1 cellular context compared by ENCODE assay signal in the genomic region with DNA sequence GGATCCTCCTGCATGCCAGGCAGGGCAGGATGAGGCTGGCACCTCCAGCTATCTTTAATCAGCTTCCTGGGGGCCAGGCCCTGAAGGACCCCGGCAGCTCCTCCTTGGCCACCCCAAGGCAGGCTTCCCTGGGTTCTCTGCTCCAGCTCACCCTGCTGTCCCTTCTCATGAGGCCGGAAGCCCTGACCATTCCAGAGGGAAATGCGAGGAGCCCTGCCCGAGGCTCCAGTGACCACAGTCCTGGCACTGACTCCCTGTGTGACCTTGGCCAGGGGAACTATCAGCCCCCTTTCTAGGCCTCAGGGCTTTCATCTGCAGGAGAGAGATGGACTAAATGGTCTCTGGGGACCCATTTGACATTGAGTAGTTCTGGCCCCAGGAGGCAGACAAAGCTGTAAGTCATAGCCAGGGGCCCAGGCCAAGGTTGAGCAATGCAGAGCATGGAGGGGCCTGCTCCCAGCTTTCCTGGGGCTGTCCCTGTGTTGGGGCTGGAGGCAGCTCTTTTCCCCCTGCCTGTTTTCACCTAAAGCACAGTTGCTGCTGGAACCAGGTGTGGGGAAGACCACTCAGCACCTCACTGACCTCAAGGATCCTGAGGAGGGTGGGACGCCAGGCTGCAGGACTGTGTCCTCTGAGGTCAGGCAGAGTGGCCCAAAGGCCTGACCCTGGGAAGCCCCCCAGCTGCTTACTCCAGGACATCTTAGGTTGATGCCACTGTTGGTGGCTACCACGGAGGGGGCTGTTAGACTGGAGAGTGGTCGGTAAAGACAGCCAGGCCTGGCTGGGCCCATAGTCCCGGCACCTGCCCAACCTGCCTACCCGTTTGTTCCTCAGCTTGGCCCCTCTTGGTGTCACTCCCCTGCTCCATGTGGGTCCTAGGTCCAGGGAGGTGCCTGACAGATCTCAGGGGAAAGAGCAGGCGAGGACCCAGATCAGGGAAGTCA.
TF ChIP-seq lines count a peak whose summit lies in the region.

No MANE protein-coding gene starts in this region.

TF ChIP-seq in HepG2, 621 proteins besides CTCF, POLR2A, EP300 and RAD21 (continued from another document and continues in another):
- TF ChIP-seq, protein P1, sequence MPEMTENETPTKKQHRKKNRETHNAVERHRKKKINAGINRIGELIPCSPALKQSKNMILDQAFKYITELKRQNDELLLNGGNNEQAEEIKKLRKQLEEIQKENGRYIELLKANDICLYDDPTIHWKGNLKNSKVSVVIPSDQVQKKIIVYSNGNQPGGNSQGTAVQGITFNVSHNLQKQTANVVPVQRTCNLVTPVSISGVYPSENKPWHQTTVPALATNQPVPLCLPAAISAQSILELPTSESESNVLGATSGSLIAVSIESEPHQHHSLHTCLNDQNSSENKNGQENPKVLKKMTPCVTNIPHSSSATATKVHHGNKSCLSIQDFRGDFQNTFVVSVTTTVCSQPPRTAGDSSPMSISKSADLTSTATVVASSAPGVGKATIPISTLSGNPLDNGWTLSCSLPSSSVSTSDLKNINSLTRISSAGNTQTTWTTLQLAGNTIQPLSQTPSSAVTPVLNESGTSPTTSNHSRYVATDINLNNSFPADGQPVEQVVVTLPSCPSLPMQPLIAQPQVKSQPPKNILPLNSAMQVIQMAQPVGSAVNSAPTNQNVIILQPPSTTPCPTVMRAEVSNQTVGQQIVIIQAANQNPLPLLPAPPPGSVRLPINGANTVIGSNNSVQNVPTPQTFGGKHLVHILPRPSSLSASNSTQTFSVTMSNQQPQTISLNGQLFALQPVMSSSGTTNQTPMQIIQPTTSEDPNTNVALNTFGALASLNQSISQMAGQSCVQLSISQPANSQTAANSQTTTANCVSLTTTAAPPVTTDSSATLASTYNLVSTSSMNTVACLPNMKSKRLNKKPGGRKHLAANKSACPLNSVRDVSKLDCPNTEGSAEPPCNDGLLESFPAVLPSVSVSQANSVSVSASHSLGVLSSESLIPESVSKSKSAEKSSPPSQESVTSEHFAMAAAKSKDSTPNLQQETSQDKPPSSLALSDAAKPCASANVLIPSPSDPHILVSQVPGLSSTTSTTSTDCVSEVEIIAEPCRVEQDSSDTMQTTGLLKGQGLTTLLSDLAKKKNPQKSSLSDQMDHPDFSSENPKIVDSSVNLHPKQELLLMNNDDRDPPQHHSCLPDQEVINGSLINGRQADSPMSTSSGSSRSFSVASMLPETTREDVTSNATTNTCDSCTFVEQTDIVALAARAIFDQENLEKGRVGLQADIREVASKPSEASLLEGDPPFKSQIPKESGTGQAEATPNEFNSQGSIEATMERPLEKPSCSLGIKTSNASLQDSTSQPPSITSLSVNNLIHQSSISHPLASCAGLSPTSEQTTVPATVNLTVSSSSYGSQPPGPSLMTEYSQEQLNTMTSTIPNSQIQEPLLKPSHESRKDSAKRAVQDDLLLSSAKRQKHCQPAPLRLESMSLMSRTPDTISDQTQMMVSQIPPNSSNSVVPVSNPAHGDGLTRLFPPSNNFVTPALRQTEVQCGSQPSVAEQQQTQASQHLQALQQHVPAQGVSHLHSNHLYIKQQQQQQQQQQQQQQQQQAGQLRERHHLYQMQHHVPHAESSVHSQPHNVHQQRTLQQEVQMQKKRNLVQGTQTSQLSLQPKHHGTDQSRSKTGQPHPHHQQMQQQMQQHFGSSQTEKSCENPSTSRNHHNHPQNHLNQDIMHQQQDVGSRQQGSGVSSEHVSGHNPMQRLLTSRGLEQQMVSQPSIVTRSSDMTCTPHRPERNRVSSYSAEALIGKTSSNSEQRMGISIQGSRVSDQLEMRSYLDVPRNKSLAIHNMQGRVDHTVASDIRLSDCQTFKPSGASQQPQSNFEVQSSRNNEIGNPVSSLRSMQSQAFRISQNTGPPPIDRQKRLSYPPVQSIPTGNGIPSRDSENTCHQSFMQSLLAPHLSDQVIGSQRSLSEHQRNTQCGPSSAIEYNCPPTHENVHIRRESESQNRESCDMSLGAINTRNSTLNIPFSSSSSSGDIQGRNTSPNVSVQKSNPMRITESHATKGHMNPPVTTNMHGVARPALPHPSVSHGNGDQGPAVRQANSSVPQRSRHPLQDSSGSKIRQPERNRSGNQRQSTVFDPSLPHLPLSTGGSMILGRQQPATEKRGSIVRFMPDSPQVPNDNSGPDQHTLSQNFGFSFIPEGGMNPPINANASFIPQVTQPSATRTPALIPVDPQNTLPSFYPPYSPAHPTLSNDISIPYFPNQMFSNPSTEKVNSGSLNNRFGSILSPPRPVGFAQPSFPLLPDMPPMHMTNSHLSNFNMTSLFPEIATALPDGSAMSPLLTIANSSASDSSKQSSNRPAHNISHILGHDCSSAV (CRISPR knock-in tag; IDR thresholded peaks at IDR 0.05; ENCODE audit: borderline replicate concordance), result no peak
- TF ChIP-seq ATF1 (CRISPR knock-in tag; IDR thresholded peaks at IDR 0.05), result no peak
- peak; percentile 85; the same call in 1 of the 2 replicates for TF ChIP-seq ZSCAN25 (CRISPR knock-in tag; IDR thresholded peaks at IDR 0.05)
- peak; percentile 68; the same call in 1 of the 2 replicates for TF ChIP-seq ZNF431 (CRISPR knock-in tag; IDR thresholded peaks at IDR 0.05; ENCODE audit: borderline replicate concordance, low read depth)
- TF ChIP-seq CHD4 (IDR thresholded peaks at IDR 0.05; ENCODE audit: borderline replicate concordance, low read length), result no peak
- TF ChIP-seq PAX8 (CRISPR knock-in tag; IDR thresholded peaks at IDR 0.05; ENCODE audit: borderline replicate concordance), result peak; percentile 84; the same call in 1 of the 2 replicates
- TF ChIP-seq ZNF788 (CRISPR knock-in tag; IDR thresholded peaks at IDR 0.05; ENCODE audit: borderline replicate concordance), result peak; percentile 98
- TF ChIP-seq ZNF670 (CRISPR knock-in tag; IDR thresholded peaks at IDR 0.05; ENCODE audit: borderline replicate concordance), result peak; percentile 91; the same call in 1 of the 2 replicates
- peak; percentile 23 for TF ChIP-seq XRCC5 (optimal IDR thresholded peaks at IDR 0.05; ENCODE audit: low read length)
- no peak for TF ChIP-seq ZNF256 (CRISPR knock-in tag; conservative IDR thresholded peaks at IDR 0.05)
- TF ChIP-seq, protein P2, sequence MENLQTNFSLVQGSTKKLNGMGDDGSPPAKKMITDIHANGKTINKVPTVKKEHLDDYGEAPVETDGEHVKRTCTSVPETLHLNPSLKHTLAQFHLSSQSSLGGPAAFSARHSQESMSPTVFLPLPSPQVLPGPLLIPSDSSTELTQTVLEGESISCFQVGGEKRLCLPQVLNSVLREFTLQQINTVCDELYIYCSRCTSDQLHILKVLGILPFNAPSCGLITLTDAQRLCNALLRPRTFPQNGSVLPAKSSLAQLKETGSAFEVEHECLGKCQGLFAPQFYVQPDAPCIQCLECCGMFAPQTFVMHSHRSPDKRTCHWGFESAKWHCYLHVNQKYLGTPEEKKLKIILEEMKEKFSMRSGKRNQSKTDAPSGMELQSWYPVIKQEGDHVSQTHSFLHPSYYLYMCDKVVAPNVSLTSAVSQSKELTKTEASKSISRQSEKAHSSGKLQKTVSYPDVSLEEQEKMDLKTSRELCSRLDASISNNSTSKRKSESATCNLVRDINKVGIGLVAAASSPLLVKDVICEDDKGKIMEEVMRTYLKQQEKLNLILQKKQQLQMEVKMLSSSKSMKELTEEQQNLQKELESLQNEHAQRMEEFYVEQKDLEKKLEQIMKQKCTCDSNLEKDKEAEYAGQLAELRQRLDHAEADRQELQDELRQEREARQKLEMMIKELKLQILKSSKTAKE (CRISPR knock-in tag; IDR thresholded peaks at IDR 0.05; ENCODE audit: borderline replicate concordance), result peak; percentile 87
- peak; percentile 91 for TF ChIP-seq KDM1A (CRISPR knock-in tag; IDR thresholded peaks at IDR 0.05)
- TF ChIP-seq, protein P3, sequence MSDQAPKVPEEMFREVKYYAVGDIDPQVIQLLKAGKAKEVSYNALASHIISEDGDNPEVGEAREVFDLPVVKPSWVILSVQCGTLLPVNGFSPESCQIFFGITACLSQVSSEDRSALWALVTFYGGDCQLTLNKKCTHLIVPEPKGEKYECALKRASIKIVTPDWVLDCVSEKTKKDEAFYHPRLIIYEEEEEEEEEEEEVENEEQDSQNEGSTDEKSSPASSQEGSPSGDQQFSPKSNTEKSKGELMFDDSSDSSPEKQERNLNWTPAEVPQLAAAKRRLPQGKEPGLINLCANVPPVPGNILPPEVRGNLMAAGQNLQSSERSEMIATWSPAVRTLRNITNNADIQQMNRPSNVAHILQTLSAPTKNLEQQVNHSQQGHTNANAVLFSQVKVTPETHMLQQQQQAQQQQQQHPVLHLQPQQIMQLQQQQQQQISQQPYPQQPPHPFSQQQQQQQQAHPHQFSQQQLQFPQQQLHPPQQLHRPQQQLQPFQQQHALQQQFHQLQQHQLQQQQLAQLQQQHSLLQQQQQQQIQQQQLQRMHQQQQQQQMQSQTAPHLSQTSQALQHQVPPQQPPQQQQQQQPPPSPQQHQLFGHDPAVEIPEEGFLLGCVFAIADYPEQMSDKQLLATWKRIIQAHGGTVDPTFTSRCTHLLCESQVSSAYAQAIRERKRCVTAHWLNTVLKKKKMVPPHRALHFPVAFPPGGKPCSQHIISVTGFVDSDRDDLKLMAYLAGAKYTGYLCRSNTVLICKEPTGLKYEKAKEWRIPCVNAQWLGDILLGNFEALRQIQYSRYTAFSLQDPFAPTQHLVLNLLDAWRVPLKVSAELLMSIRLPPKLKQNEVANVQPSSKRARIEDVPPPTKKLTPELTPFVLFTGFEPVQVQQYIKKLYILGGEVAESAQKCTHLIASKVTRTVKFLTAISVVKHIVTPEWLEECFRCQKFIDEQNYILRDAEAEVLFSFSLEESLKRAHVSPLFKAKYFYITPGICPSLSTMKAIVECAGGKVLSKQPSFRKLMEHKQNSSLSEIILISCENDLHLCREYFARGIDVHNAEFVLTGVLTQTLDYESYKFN (CRISPR knock-in tag; conservative IDR thresholded peaks at IDR 0.05), result peak; percentile 99
- TF ChIP-seq TARDBP (CRISPR knock-in tag; IDR thresholded peaks at IDR 0.05), result peak; percentile 95
- no peak for TF ChIP-seq TCF12 (IDR thresholded peaks at IDR 0.05)
- peak; percentile 54; the same call in 1 of the 2 replicates for TF ChIP-seq TCF12 (CRISPR knock-in tag; IDR thresholded peaks at IDR 0.05)
- TF ChIP-seq ZFP1 (CRISPR knock-in tag; IDR thresholded peaks at IDR 0.05), result peak; percentile 75; the same call in 1 of the 2 replicates
- TF ChIP-seq ZNF251 (CRISPR knock-in tag; IDR thresholded peaks at IDR 0.05), result no peak
- TF ChIP-seq ZNF567 (CRISPR knock-in tag; IDR thresholded peaks at IDR 0.05; ENCODE audit: borderline replicate concordance), result no peak
- no peak for TF ChIP-seq ARID2 (CRISPR knock-in tag; IDR thresholded peaks at IDR 0.05; ENCODE audit: borderline replicate concordance)
- TF ChIP-seq ZKSCAN1 (IDR thresholded peaks at IDR 0.05; ENCODE audit: low read length), result no peak
- TF ChIP-seq RARA (CRISPR knock-in tag; IDR thresholded peaks at IDR 0.05), result peak; percentile 91
- TF ChIP-seq FOXK1 (CRISPR knock-in tag; IDR thresholded peaks at IDR 0.05; ENCODE audit: borderline replicate concordance, low read depth), result peak; percentile 60; the same call in 1 of the 2 replicates
- TF ChIP-seq, protein P4, sequence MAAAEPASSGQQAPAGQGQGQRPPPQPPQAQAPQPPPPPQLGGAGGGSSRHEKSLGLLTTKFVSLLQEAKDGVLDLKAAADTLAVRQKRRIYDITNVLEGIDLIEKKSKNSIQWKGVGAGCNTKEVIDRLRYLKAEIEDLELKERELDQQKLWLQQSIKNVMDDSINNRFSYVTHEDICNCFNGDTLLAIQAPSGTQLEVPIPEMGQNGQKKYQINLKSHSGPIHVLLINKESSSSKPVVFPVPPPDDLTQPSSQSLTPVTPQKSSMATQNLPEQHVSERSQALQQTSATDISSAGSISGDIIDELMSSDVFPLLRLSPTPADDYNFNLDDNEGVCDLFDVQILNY (CRISPR knock-in tag; conservative IDR thresholded peaks at IDR 0.05), result no peak
- TF ChIP-seq, protein P5, sequence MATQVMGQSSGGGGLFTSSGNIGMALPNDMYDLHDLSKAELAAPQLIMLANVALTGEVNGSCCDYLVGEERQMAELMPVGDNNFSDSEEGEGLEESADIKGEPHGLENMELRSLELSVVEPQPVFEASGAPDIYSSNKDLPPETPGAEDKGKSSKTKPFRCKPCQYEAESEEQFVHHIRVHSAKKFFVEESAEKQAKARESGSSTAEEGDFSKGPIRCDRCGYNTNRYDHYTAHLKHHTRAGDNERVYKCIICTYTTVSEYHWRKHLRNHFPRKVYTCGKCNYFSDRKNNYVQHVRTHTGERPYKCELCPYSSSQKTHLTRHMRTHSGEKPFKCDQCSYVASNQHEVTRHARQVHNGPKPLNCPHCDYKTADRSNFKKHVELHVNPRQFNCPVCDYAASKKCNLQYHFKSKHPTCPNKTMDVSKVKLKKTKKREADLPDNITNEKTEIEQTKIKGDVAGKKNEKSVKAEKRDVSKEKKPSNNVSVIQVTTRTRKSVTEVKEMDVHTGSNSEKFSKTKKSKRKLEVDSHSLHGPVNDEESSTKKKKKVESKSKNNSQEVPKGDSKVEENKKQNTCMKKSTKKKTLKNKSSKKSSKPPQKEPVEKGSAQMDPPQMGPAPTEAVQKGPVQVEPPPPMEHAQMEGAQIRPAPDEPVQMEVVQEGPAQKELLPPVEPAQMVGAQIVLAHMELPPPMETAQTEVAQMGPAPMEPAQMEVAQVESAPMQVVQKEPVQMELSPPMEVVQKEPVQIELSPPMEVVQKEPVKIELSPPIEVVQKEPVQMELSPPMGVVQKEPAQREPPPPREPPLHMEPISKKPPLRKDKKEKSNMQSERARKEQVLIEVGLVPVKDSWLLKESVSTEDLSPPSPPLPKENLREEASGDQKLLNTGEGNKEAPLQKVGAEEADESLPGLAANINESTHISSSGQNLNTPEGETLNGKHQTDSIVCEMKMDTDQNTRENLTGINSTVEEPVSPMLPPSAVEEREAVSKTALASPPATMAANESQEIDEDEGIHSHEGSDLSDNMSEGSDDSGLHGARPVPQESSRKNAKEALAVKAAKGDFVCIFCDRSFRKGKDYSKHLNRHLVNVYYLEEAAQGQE (IDR thresholded peaks at IDR 0.05; ENCODE audit: borderline replicate concordance in 1 of 2, low read depth in 1 of 2, low read length in 2 of 2), result peak in 1 of 2 experiments; percentile 76; a peak in 2 of 4 replicates
- TF ChIP-seq, protein P6, sequence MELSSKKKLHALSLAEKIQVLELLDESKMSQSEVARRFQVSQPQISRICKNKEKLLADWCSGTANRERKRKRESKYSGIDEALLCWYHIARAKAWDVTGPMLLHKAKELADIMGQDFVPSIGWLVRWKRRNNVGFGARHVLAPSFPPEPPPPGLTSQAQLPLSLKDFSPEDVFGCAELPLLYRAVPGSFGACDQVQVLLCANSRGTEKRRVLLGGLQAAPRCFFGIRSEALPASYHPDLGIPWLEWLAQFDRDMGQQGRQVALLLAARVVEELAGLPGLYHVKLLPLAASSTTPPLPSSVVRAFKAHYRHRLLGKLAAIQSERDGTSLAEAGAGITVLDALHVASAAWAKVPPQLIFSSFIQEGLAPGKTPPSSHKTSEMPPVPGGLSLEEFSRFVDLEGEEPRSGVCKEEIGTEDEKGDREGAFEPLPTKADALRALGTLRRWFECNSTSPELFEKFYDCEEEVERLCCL (CRISPR knock-in tag; IDR thresholded peaks at IDR 0.05; ENCODE audit: borderline replicate concordance), result no peak
- TF ChIP-seq, protein P7, sequence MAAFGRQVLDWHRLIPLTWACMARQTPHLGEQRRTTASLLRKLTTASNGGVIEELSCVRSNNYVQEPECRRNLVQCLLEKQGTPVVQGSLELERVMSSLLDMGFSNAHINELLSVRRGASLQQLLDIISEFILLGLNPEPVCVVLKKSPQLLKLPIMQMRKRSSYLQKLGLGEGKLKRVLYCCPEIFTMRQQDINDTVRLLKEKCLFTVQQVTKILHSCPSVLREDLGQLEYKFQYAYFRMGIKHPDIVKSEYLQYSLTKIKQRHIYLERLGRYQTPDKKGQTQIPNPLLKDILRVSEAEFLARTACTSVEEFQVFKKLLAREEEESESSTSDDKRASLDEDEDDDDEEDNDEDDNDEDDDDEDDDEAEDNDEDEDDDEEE (CRISPR knock-in tag; IDR thresholded peaks at IDR 0.05), result peak; percentile 82; the same call in 1 of the 2 replicates
- peak; percentile 94 for TF ChIP-seq KDM6A (CRISPR knock-in tag; IDR thresholded peaks at IDR 0.05; ENCODE audit: low read depth)
- no peak for TF ChIP-seq NBN (conservative IDR thresholded peaks at IDR 0.05)
- peak; percentile 92 for TF ChIP-seq BORCS8-MEF2B (CRISPR knock-in tag; IDR thresholded peaks at IDR 0.05)
- TF ChIP-seq ISX (CRISPR knock-in tag; conservative IDR thresholded peaks at IDR 0.05), result no peak
